In the genomic region with DNA sequence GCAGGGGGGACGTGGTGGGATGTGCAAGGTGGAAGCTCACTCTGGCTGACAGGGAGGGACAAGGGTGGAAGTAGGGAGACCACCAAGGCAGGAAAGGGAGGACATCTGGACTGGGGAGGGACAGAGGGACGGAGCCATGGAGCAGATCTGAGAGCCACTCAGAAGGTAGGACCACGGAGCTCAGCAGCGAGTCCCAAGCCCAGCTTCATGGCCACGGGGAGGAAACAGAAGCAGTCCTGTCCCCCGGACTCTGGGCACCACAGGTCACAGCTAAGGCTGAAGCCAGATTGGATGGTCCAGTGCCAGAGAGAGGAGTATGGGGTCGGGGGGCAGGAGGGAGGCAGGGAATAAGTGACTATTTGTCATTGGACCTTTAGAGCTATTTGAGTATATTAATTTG, we compare ENCODE assay signal across 16 cellular contexts.
DNase-seq lines count a peak whose midpoint lies in the region; ATAC-seq and TF ChIP-seq lines count a peak whose summit lies in the region.
"Had no signal": no experiment of that assay in that cellular context is flagged by ENCODE, and none has a peak within 500 bp of the region (broad histone marks: within the 10 kb centered on the region; RNA-seq: fewer than 3 reads in every experiment).

No MANE protein-coding gene starts in this region.

- H3K36me3 Mint-ChIP-seq in brain (no peaks in the 10 kb centered on the region), nephron progenitor cell (ENCODE audit: low read depth) (no peaks in the 10 kb centered on the region), Caco-2 (ENCODE audit: insufficient read depth, unreplicated experiment) (no peaks in the 10 kb centered on the region)
- H3K36me3 Mint-ChIP-seq: CD8-positive, alpha-beta memory T cell had no signal

- H3K27ac ChIP-seq in right atrium auricular region (no peak overlapping the region), upper lobe of right lung (no peak overlapping the region)

- no peak for TF ChIP-seq CTCF in right atrium auricular region (IDR thresholded peaks at IDR 0.05)
- no peak for TF ChIP-seq CTCF in brain (conservative IDR thresholded peaks at IDR 0.05)
- no peak for TF ChIP-seq CTCF in nephron progenitor cell (IDR thresholded peaks at IDR 0.05)
- TF ChIP-seq CTCF in upper lobe of right lung (IDR thresholded peaks at IDR 0.05) = no peak
- TF ChIP-seq CTCF in Caco-2 (IDR thresholded peaks at IDR 0.05; ENCODE audit: insufficient read depth in 1 of 2, low read depth in 1 of 2, low read length in 1 of 2, severe bottlenecking in 1 of 2, unreplicated experiment in 1 of 2) = no peak

- POLR2A ChIA-PET in Caco-2 (lab: Charles Lee) = no interaction called here

- DNase-seq in Right ventricle myocardium inferior (ENCODE audit: missing footprints) (peak; percentile 23), right atrium auricular region (ENCODE audit: low spot score) (no peak), nephron progenitor cell (no peak), upper lobe of right lung (peak; percentile 49), Caco-2 (no peak), UCSD-AML1 (lab: John Stamatoyannopoulos, UW; ENCODE audit: unreplicated experiment) (no peak)
- DNase-seq: CD8-positive, alpha-beta memory T cell; NCI-H1417; NCI-H187 treated with DMSO at 0.1 percent for 48 hours; NCI-H2227 treated with DMSO at 0.1 percent for 48 hours; NCI-H82; OCI-M1 had no signal

- H3K9me3 ChIP-seq in right atrium auricular region = no peaks in the 10 kb centered on the region
- H3K9me3 ChIP-seq in upper lobe of right lung = no peaks in the 10 kb centered on the region
- H3K9me3 ChIP-seq in Caco-2 = no peaks in the 10 kb centered on the region
- H3K9me3 ChIP-seq: BLaER1 treated with 17β-estradiol and CSF1 and Interleukin-3, amounts not matched to agents 10 nM and 100 nM had no signal

- intact Hi-C loops in Right ventricle myocardium inferior (cut with DNase I) = no loop called here
- intact Hi-C loops in upper lobe of right lung (cut with DNase I) = no loop called here
- intact Hi-C loops in Caco-2 (cut with micrococcal nuclease; ENCODE audit: unreplicated experiment) = no loop called here

- no TSS peak for BruUV-seq in Caco-2 (replicated peaks; lab: Mats Ljungman, UMichigan)

- no peaks in the 10 kb centered on the region for H3K27me3 ChIP-seq in right atrium auricular region
- no peaks in the 10 kb centered on the region for H3K27me3 ChIP-seq in upper lobe of right lung
- no peaks in the 10 kb centered on the region for H3K27me3 ChIP-seq in Caco-2 (replicated peaks; ENCODE audit: control insufficient read depth, insufficient read depth, low read length)
- H3K27me3 ChIP-seq: BLaER1 treated with 17β-estradiol and CSF1 and Interleukin-3, amounts not matched to agents 10 nM and 100 nM had no signal

- H3K4me3 Mint-ChIP-seq in brain (no peak overlapping the region), nephron progenitor cell (no peak overlapping the region), Caco-2 (ENCODE audit: unreplicated experiment) (no peak overlapping the region)
- H3K4me3 Mint-ChIP-seq: CD8-positive, alpha-beta memory T cell; GM23338 had no signal

- H3K4me3 ChIP-seq in right atrium auricular region = no peak overlapping the region
- H3K4me3 ChIP-seq in upper lobe of right lung = no peak overlapping the region
- no peak overlapping the region for H3K4me3 ChIP-seq in Caco-2 (ENCODE audit: low read depth, low read length)
- H3K4me3 ChIP-seq: BLaER1 treated with 17β-estradiol and CSF1 and Interleukin-3, amounts not matched to agents 10 nM and 100 nM; GM23338; K562 had no signal

- ATAC-seq in Right ventricle myocardium inferior (no peak), upper lobe of right lung (no peak)
- ATAC-seq: GM23338, K562 had no signal

- H3K27ac Mint-ChIP-seq in brain (peak overlapping the region in 4 of 5 experiments; percentile 16 to 83 (median 54)), nephron progenitor cell (peak overlapping the region; percentile 44), Caco-2 (ENCODE audit: unreplicated experiment) (no peak overlapping the region)
- H3K27ac Mint-ChIP-seq: CD8-positive, alpha-beta memory T cell; GM23338 had no signal

- H3K36me3 ChIP-seq in right atrium auricular region = no peaks in the 10 kb centered on the region
- no peaks in the 10 kb centered on the region for H3K36me3 ChIP-seq in upper lobe of right lung
- H3K36me3 ChIP-seq in Caco-2 (ENCODE audit: control insufficient read depth, insufficient read depth, low read length) = no peaks in the 10 kb centered on the region
- H3K36me3 ChIP-seq: BLaER1 treated with 17β-estradiol and CSF1 and Interleukin-3, amounts not matched to agents 10 nM and 100 nM had no signal

- H3K4me1 Mint-ChIP-seq in brain (peaks cover 37% of the 10 kb centered on the region), nephron progenitor cell (peaks cover 69% of the 10 kb centered on the region), Caco-2 (ENCODE audit: low read depth, unreplicated experiment) (no peaks in the 10 kb centered on the region)
- H3K4me1 Mint-ChIP-seq: CD8-positive, alpha-beta memory T cell had no signal

- H3K27me3 Mint-ChIP-seq in brain (no peaks in the 10 kb centered on the region), nephron progenitor cell (ENCODE audit: low read depth, poor library complexity) (peaks cover 19% of the 10 kb centered on the region), Caco-2 (ENCODE audit: insufficient read depth, unreplicated experiment) (peaks cover 5% of the 10 kb centered on the region)

- CTCF ChIA-PET in Caco-2 (lab: Charles Lee) = interaction anchor here (0.7 kb wide), 1 partner anchor 614 kb away, joined by 4 read pairs; no protein-coding TSS in a partner anchor

- H3K4me1 ChIP-seq in right atrium auricular region (no peaks in the 10 kb centered on the region), upper lobe of right lung (no peaks in the 10 kb centered on the region), Caco-2 (no peaks in the 10 kb centered on the region)

- H3K9me3 Mint-ChIP-seq in brain (no peaks in the 10 kb centered on the region), nephron progenitor cell (no peaks in the 10 kb centered on the region), Caco-2 (ENCODE audit: unreplicated experiment) (no peaks in the 10 kb centered on the region)
- H3K9me3 Mint-ChIP-seq: CD8-positive, alpha-beta memory T cell; GM23338 had no signal

Comparison
In these comparisons a context has a peak if more than half of its experiments do, and no peak if none do; other contexts are left out.
1. DNase-seq: peak in Right ventricle myocardium inferior (single experiment) and upper lobe of right lung (single experiment); none in right atrium auricular region (single experiment), nephron progenitor cell (single experiment), Caco-2 (0 of 2) and UCSD-AML1 (single experiment).